ENCODE assay signal across 8 cellular contexts in genomic region chr17:45132569-45133463, GRCh38. TPM values are rescaled to one million over a fixed set of nuclear protein-coding genes. Genes with fewer than 3 reads are reported as not detected.
DNase-seq lines count a peak whose midpoint lies in the region; ATAC-seq and TF ChIP-seq lines count a peak whose summit lies in the region.

No MANE protein-coding gene starts in this region.

- no peaks in the 10 kb centered on the region for H3K27me3 ChIP-seq in ovary

- H3K36me3 ChIP-seq in ovary: no peaks in the 10 kb centered on the region

- H3K4me3 Mint-ChIP-seq in activated naive CD8-positive, alpha-beta T cell treated with anti-CD3 and anti-CD28 coated beads, Interleukin-2, amount 10 ng/mL, durations not matched to agents 7 days and 5 days: peak overlapping the region; percentile 81

- intact Hi-C loops in Right ventricle myocardium superior (cut with DNase I): loop anchor here (5.0 kb wide), 2 partner anchors 36 to 211 kb away; no protein-coding TSS in a partner anchor
- intact Hi-C loops in ovary (cut with DNase I): loop anchor here in 2 of 4 donors (5.0 to 10.0 kb wide), 2 partner anchors 182 to 211 kb away; partner anchors contain the start of gene MAP3K14 (in 1 of the 2)

- 1 to 2% (median 2%) methylated on average over 52 to 72 of the region's 72 CpGs for WGBS in ovary, 3 donors

- no peaks in the 10 kb centered on the region for H3K36me3 Mint-ChIP-seq in activated naive CD8-positive, alpha-beta T cell treated with anti-CD3 and anti-CD28 coated beads, Interleukin-2, amount 10 ng/mL, durations not matched to agents 7 days and 5 days

- peak overlapping the region; percentile 79 to 98 for H3K27ac ChIP-seq in ovary

- peak; percentile 71 to 88 (median 86) for TF ChIP-seq CTCF in ovary (IDR thresholded peaks at IDR 0.05)

- peak; percentile 64 for TF ChIP-seq POLR2A in ovary (IDR thresholded peaks at IDR 0.05)

- peak overlapping the region; percentile 67 for H3K4me3 ChIP-seq in ovary

- H3K27me3 Mint-ChIP-seq in activated naive CD8-positive, alpha-beta T cell treated with anti-CD3 and anti-CD28 coated beads, Interleukin-2, amount 10 ng/mL, durations not matched to agents 7 days and 5 days: peaks cover 13% of the 10 kb centered on the region

- TF ChIP-seq EP300 in ovary (IDR thresholded peaks at IDR 0.05): no peak

- H3K27ac Mint-ChIP-seq in activated naive CD8-positive, alpha-beta T cell treated with anti-CD3 and anti-CD28 coated beads, Interleukin-2, amount 10 ng/mL, durations not matched to agents 7 days and 5 days: peak overlapping the region; percentile 77

- ATAC-seq in SK-N-SH treated with all-trans-retinoic acid at 6 μM for 48 hours (peak; percentile 74), Right ventricle myocardium superior (ENCODE audit: poor library complexity) (peak; percentile 76)
- ATAC-seq in activated naive CD8-positive, alpha-beta T cell treated with anti-CD3 and anti-CD28 coated beads, Interleukin-2, amount 10 ng/mL, durations not matched to agents 7 days and 5 days (ENCODE audit: low read depth): peak; percentile 24

- DNase-seq in NCI-H187 (lab: John Stamatoyannopoulos, UW) (peak; percentile 13 to 31), NCI-H187 treated with DMSO at 0.1 percent for 48 hours (lab: John Stamatoyannopoulos, UW) (no peak), LoVo (ENCODE audit: low spot score) (peak; percentile 86), Right ventricle myocardium superior (peak; percentile 93), ovary (peak; percentile 82 to 87 (median 85)), ureter (ENCODE audit: low spot score) (peak; percentile 89)
- DNase-seq in activated naive CD8-positive, alpha-beta T cell treated with anti-CD3 and anti-CD28 coated beads, Interleukin-2, amount 10 ng/mL, durations not matched to agents 7 days and 5 days: peak; percentile 82

- peaks cover 8% of the 10 kb centered on the region for H3K4me1 Mint-ChIP-seq in activated naive CD8-positive, alpha-beta T cell treated with anti-CD3 and anti-CD28 coated beads, Interleukin-2, amount 10 ng/mL, durations not matched to agents 7 days and 5 days

- no peaks in the 10 kb centered on the region for H3K9me3 ChIP-seq in ovary

- POLR2A ChIA-PET in activated naive CD8-positive, alpha-beta T cell treated with anti-CD3 and anti-CD28 coated beads, Interleukin-2, amount 10 ng/mL, durations not matched to agents 7 days and 5 days (lab: Charles Lee): interaction anchor here (1.0 to 1.6 kb wide), 2 partner anchors 16 to 19 kb away, joined by 3 to 4 read pairs; partner anchors contain the start of gene HEXIM1

- H3K9me3 Mint-ChIP-seq in activated naive CD8-positive, alpha-beta T cell treated with anti-CD3 and anti-CD28 coated beads, Interleukin-2, amount 10 ng/mL, durations not matched to agents 7 days and 5 days: no peaks in the 10 kb centered on the region

- H3K4me1 ChIP-seq in ovary (ENCODE audit: insufficient read depth): peaks cover 13% of the 10 kb centered on the region

TF ChIP-seq in SK-N-SH treated with all-trans-retinoic acid at 6 μM for 48 hours, 23 proteins besides CTCF, POLR2A, EP300 and RAD21:
- TF ChIP-seq CREB5 (CRISPR knock-in tag; IDR thresholded peaks at IDR 0.05; ENCODE audit: low read depth) (0 out of 2 replicates have a peak, but pooled peaks have one; percentile 28), ZNF70 (CRISPR knock-in tag; IDR thresholded peaks at IDR 0.05) (no peak)
TF ChIP-seq in SK-N-SH treated with all-trans-retinoic acid at 6 μM for 48 hours: peak in this region for 1.

RNA-seq across cellular contexts. Expression of gene PLCD3, which starts 0.5 kb away (rescaled TPM):
- 1 to 10 TPM; 4.2 to 4.9 TPM for total RNA-seq in activated naive CD8-positive, alpha-beta T cell treated with anti-CD3 and anti-CD28 coated beads, Interleukin-2, amount 10 ng/mL, durations not matched to agents 7 days and 5 days
- total RNA-seq in Right ventricle myocardium superior (201 TPM), ovary (100 to 1,000 TPM in 2 of 7 donors, 10 to 100 TPM in 5; 33.0 to 166 (median 84.9) TPM), ureter (153 TPM)
- polyA plus RNA-seq in ovary: 10 to 100 TPM; 12.1 to 59.3 TPM

RNA-seq across cellular contexts. Expression of gene ACBD4, which starts 2.7 kb away (rescaled TPM):
- total RNA-seq in activated naive CD8-positive, alpha-beta T cell treated with anti-CD3 and anti-CD28 coated beads, Interleukin-2, amount 10 ng/mL, durations not matched to agents 7 days and 5 days: 10 to 100 TPM; 24.5 to 25.0 TPM
- total RNA-seq in Right ventricle myocardium superior (8.0 TPM), ovary (10 to 100 TPM; 12.4 to 24.0 (median 18.5) TPM), ureter (26.4 TPM)
- 10 to 100 TPM; 11.0 to 24.5 TPM for polyA plus RNA-seq in ovary

RNA-seq across cellular contexts. Expression of gene HEXIM1, which starts 15.5 kb away (rescaled TPM):
- 10 to 100 TPM; 33.6 to 33.7 TPM for total RNA-seq in activated naive CD8-positive, alpha-beta T cell treated with anti-CD3 and anti-CD28 coated beads, Interleukin-2, amount 10 ng/mL, durations not matched to agents 7 days and 5 days
- total RNA-seq in Right ventricle myocardium superior (31.2 TPM), ovary (10 to 100 TPM; 17.0 to 37.8 (median 27.9) TPM), ureter (47.0 TPM)
- polyA plus RNA-seq in ovary: 10 to 100 TPM; 14.4 to 26.9 TPM

RNA-seq across cellular contexts. Expression of gene HEXIM2, which starts 28.9 kb away (rescaled TPM):
- 1 to 10 TPM; 6.7 to 7.7 TPM for total RNA-seq in activated naive CD8-positive, alpha-beta T cell treated with anti-CD3 and anti-CD28 coated beads, Interleukin-2, amount 10 ng/mL, durations not matched to agents 7 days and 5 days
- total RNA-seq in Right ventricle myocardium superior: 8.0 TPM
- 1 to 10 TPM; 3.4 to 9.1 (median 5.5) TPM for total RNA-seq in ovary
- 1 to 10 TPM; 1.7 to 8.9 TPM for polyA plus RNA-seq in ovary
- 8.0 TPM for total RNA-seq in ureter

Comparison
In these comparisons a context has a peak if more than half of its experiments do, and no peak if none do; other contexts are left out.
1. ATAC-seq: peak in every context shown above with its lines; median percentile 76 in Right ventricle myocardium superior; 74 in SK-N-SH treated with all-trans-retinoic acid at 6 μM for 48 hours; 24 in activated naive CD8-positive, alpha-beta T cell treated with anti-CD3 and anti-CD28 coated beads, Interleukin-2, amount 10 ng/mL, durations not matched to agents 7 days and 5 days.
2. RNA of gene PLCD3, which starts 0.5 kb away (total RNA-seq): 201 TPM in Right ventricle myocardium superior (single experiment), 153 TPM in ureter (single experiment) and 33.0 to 166 TPM in ovary; 4.2 to 4.9 TPM in activated naive CD8-positive, alpha-beta T cell treated with anti-CD3 and anti-CD28 coated beads, Interleukin-2, amount 10 ng/mL, durations not matched to agents 7 days and 5 days; every median in the first group is over 4 times any median in the second.